Comparison of ENCODE assay signal across 8 cellular contexts in genomic region chr22:37608477-37609239, GRCh38. TPM values are rescaled to one million over a fixed set of nuclear protein-coding genes. Genes with fewer than 3 reads are reported as not detected.
DNase-seq lines count a peak whose midpoint lies in the region; ATAC-seq, FAIRE-seq and TF ChIP-seq lines count a peak whose summit lies in the region.

Gene GGA1 (plus strand): TSS chr22:37608834. CDS start chr22:37608861, 27 bp downstream.

- H3K4me3 Mint-ChIP-seq in astrocyte (ENCODE audit: unreplicated experiment) = peak within 1 kb of the TSS; percentile 94

- H2AFZ ChIP-seq in astrocyte (ENCODE audit: low read depth, low read length) = peak within 1 kb of the TSS; percentile 88

- H3K9ac ChIP-seq in astrocyte (ENCODE audit: low read length) = peak within 1 kb of the TSS; percentile 95

- no peak for TF ChIP-seq CTCF in astrocyte (IDR thresholded peaks at IDR 0.05; ENCODE audit: insufficient read depth, low read depth, low read length)
- peak in 1 of 4 experiments; percentile 8 for TF ChIP-seq CTCF in uterus (IDR thresholded peaks at IDR 0.05)

- no peaks in the 10 kb centered on the region for H3K27me3 Mint-ChIP-seq in astrocyte (ENCODE audit: low read depth, unreplicated experiment)

- peak within 1 kb of the TSS; percentile 96 for H3K27ac ChIP-seq in astrocyte (ENCODE audit: low read depth, low read length)
- peak within 1 kb of the TSS; percentile 95 for H3K27ac ChIP-seq in right cardiac atrium (ENCODE audit: low read length)
- peak within 1 kb of the TSS; percentile 96 to 97 for H3K27ac ChIP-seq in uterus

- H3K9me3 Mint-ChIP-seq in astrocyte (ENCODE audit: unreplicated experiment) = no peaks in the 10 kb centered on the region

- peaks cover 36% of the 10 kb centered on the region for H3K79me2 ChIP-seq in astrocyte (ENCODE audit: insufficient read depth, low read length)

- peaks cover 3% of the 10 kb centered on the region for H3K27me3 ChIP-seq in astrocyte (ENCODE audit: insufficient read depth, low read length)
- no peaks in the 10 kb centered on the region for H3K27me3 ChIP-seq in right cardiac atrium (ENCODE audit: control insufficient read depth, insufficient read depth)
- no peaks in the 10 kb centered on the region for H3K27me3 ChIP-seq in uterus

- FAIRE-seq in GM18507 (lab: Jason Lieb, UNC) (peak; percentile 98), astrocyte (lab: Jason Lieb, UNC) (peak; percentile 13)

- no peaks in the 10 kb centered on the region for H3K36me3 Mint-ChIP-seq in astrocyte (ENCODE audit: low read depth, unreplicated experiment)

- H3K4me1 Mint-ChIP-seq in astrocyte (ENCODE audit: low read depth, unreplicated experiment) = peaks cover 8% of the 10 kb centered on the region

- peak within 1 kb of the TSS; percentile 100 for H3K4me2 ChIP-seq in astrocyte (ENCODE audit: low read length)

- H3K27ac Mint-ChIP-seq in astrocyte (ENCODE audit: unreplicated experiment) = peak within 1 kb of the TSS; percentile 97

- H3K4me1 ChIP-seq in astrocyte (ENCODE audit: insufficient read depth, low read length) (peaks cover 19% of the 10 kb centered on the region), right cardiac atrium (ENCODE audit: control insufficient read depth, insufficient read depth, low read length) (peaks cover 4% of the 10 kb centered on the region), uterus (peaks cover 4 to 14% of the 10 kb centered on the region in 2 donors)

- under 1% methylated on average over 82 of the region's 82 CpGs for WGBS in right cardiac atrium

- intact Hi-C loops in right cardiac atrium (cut with DNase I) = no loop called here
- intact Hi-C loops in uterus (cut with DNase I; ENCODE audit: low total_unique reads) = no loop called here

- DNase-seq in GM18507 (ENCODE audit: extremely low spot score, insufficient read length, low read depth) (peak; percentile 90), NCI-H2029 treated with DMSO at 0.1 percent for 48 hours (lab: John Stamatoyannopoulos, UW) (peak; percentile 89), T-helper 22 cell (ENCODE audit: low read depth) (peak; percentile 98), astrocyte (ENCODE audit: low read depth) (peak; percentile 97), right cardiac atrium (peak; percentile 97 to 98 (median 98)), putamen (ENCODE audit: low spot score) (peak; percentile 97), uterus (peak; percentile 94 to 96)

- H3K4me3 ChIP-seq in astrocyte (ENCODE audit: insufficient read depth, low read depth, low read length) (peak within 1 kb of the TSS; percentile 91), right cardiac atrium (ENCODE audit: low read length) (peak within 1 kb of the TSS; percentile 90), uterus (peak within 1 kb of the TSS; percentile 89 to 98)

- H3K36me3 ChIP-seq in astrocyte (ENCODE audit: insufficient read depth, low read length) (no peaks in the 10 kb centered on the region), uterus (no peaks in the 10 kb centered on the region)

- peaks cover 9% of the 10 kb centered on the region for H4K20me1 ChIP-seq in astrocyte (ENCODE audit: insufficient read depth, low read length)

- ATAC-seq in HG02981 (IDR thresholded peaks at IDR 0.05; ENCODE audit: unreplicated experiment) (peak; percentile 64), right cardiac atrium (peak; percentile 93 to 94)

- peak in 1 of 2 donors; percentile 31 for TF ChIP-seq POLR2A in uterus (IDR thresholded peaks at IDR 0.05)

- no peaks in the 10 kb centered on the region for H3K9me3 ChIP-seq in astrocyte (ENCODE audit: insufficient read depth, low read depth, low read length)
- no peaks in the 10 kb centered on the region for H3K9me3 ChIP-seq in right cardiac atrium (ENCODE audit: control insufficient read depth, low read length)
- no peaks in the 10 kb centered on the region for H3K9me3 ChIP-seq in uterus

RNA-seq across cellular contexts. Expression of gene GGA1, which starts in this region (rescaled TPM):
- total RNA-seq in astrocyte = 39.9 and 43.1 TPM in 2 replicates
- total RNA-seq in right cardiac atrium = 10 to 100 TPM; 23.3 to 29.0 (median 26.0) TPM
- 27.2 TPM for polyA plus RNA-seq in right cardiac atrium
- total RNA-seq in uterus = 10 to 100 TPM; 16.7 to 78.0 (median 35.3) TPM

Comparison
In these comparisons a context has a peak if more than half of its experiments do, and no peak if none do; other contexts are left out.
1. Peak in every context shown above with its lines: DNase-seq, ATAC-seq, H3K4me3 ChIP-seq and H3K27ac ChIP-seq.